21 cellular contexts compared by ENCODE assay signal in genomic region chr3:180934638-180935037, GRCh38.
"Had no signal": no experiment of that assay in that cellular context is flagged by ENCODE, and none has a peak within 500 bp of the region (broad histone marks: within the 10 kb centered on the region; RNA-seq: fewer than 3 reads in every experiment).

No MANE protein-coding gene starts in this region.

- DNase-seq: activated CD4-positive, alpha-beta T cell treated with anti-CD3 and anti-CD28 coated beads, Interleukin-2, amount 10 ng/mL, durations not matched to agents 24 days and 14 days; activated CD8-positive, alpha-beta memory T cell treated with anti-CD3 and anti-CD28 coated beads, Interleukin-2, amount 50 U/mL, for 4 hours; activated CD8-positive, alpha-beta T cell treated with anti-CD3 and anti-CD28 coated beads, Interleukin-2, amount 10 ng/mL, durations not matched to agents 7 days and 5 days; activated gamma-delta T cell; activated T-cell treated with anti-CD3 and anti-CD28 coated beads, Interleukin-2, amount 50 U/mL, for 72 hours; amniotic stem cell; central memory CD4-positive, alpha-beta T cell; cortex of kidney; effector CD8-positive, alpha-beta T cell; naive thymus-derived CD4-positive, alpha-beta T cell; retina; stimulated activated CD4-positive, alpha-beta T cell treated with anti-CD3 and anti-CD28 coated beads, Interleukin-15, amount 100 ng/mL, for 24 hours; stimulated activated CD4-positive, alpha-beta T cell treated with anti-CD3 and anti-CD28 coated beads, Interleukin-4, amount 100 ng/mL, for 1 hour; stimulated activated naive B cell treated with anti-CD40 and anti-IgM and Interleukin-4, amounts not matched to agents 10 μg/mL and 1 μg/mL and 100 μg/mL, for 72 hours; T-helper 17 cell; thyroid gland had no signal

- H3K27ac Mint-ChIP-seq: activated CD4-positive, alpha-beta T cell treated with anti-CD3 and anti-CD28 coated beads, Interleukin-2, amount 10 ng/mL, durations not matched to agents 24 days and 14 days; activated CD8-positive, alpha-beta T cell treated with anti-CD3 and anti-CD28 coated beads, Interleukin-2, amount 10 ng/mL, durations not matched to agents 7 days and 5 days; activated T-cell treated with anti-CD3 and anti-CD28 coated beads, Interleukin-2, amount 50 U/mL, for 72 hours; stimulated activated naive B cell treated with anti-CD40 and anti-IgM and Interleukin-4, amounts not matched to agents 10 μg/mL and 1 μg/mL and 100 μg/mL, for 72 hours; T-helper 17 cell; WTC11 had no signal

- ATAC-seq: activated CD8-positive, alpha-beta T cell treated with anti-CD3 and anti-CD28 coated beads, Interleukin-2, amount 10 ng/mL, durations not matched to agents 7 days and 5 days; activated T-cell treated with anti-CD3 and anti-CD28 coated beads, Interleukin-2, amount 50 U/mL, for 72 hours; left lobe of liver; naive thymus-derived CD4-positive, alpha-beta T cell; stimulated activated naive B cell treated with anti-CD40 and anti-IgM and Interleukin-4, amounts not matched to agents 10 μg/mL and 1 μg/mL and 100 μg/mL, for 72 hours; T-helper 17 cell; WTC11 had no signal

- H3K9ac ChIP-seq: parathyroid adenoma had no signal

- H3K9me3 ChIP-seq: thyroid gland had no signal

- H3K9me3 Mint-ChIP-seq: activated CD4-positive, alpha-beta T cell treated with anti-CD3 and anti-CD28 coated beads, Interleukin-2, amount 10 ng/mL, durations not matched to agents 24 days and 14 days; activated T-cell treated with anti-CD3 and anti-CD28 coated beads, Interleukin-2, amount 50 U/mL, for 72 hours; naive thymus-derived CD4-positive, alpha-beta T cell; stimulated activated naive B cell treated with anti-CD40 and anti-IgM and Interleukin-4, amounts not matched to agents 10 μg/mL and 1 μg/mL and 100 μg/mL, for 72 hours; WTC11 had no signal

- H3K27ac ChIP-seq: parathyroid adenoma, thyroid gland had no signal

- H3K27me3 ChIP-seq: thyroid gland had no signal

- H3K4me3 ChIP-seq: thyroid gland had no signal

- H3K4me3 Mint-ChIP-seq: activated CD4-positive, alpha-beta T cell treated with anti-CD3 and anti-CD28 coated beads, Interleukin-2, amount 10 ng/mL, durations not matched to agents 24 days and 14 days; activated CD8-positive, alpha-beta T cell treated with anti-CD3 and anti-CD28 coated beads, Interleukin-2, amount 10 ng/mL, durations not matched to agents 7 days and 5 days; activated naive CD8-positive, alpha-beta T cell; activated T-cell treated with anti-CD3 and anti-CD28 coated beads, Interleukin-2, amount 50 U/mL, for 72 hours; naive thymus-derived CD4-positive, alpha-beta T cell; stimulated activated naive B cell treated with anti-CD40 and anti-IgM and Interleukin-4, amounts not matched to agents 10 μg/mL and 1 μg/mL and 100 μg/mL, for 72 hours; T-helper 17 cell; WTC11 had no signal

- H3K36me3 Mint-ChIP-seq: activated naive CD8-positive, alpha-beta T cell had no signal

- FAIRE-seq: urothelium cell line had no signal

- H3K27me3 Mint-ChIP-seq: activated CD4-positive, alpha-beta T cell treated with anti-CD3 and anti-CD28 coated beads, Interleukin-2, amount 10 ng/mL, durations not matched to agents 24 days and 14 days; activated naive CD8-positive, alpha-beta T cell; naive thymus-derived CD4-positive, alpha-beta T cell; stimulated activated naive B cell treated with anti-CD40 and anti-IgM and Interleukin-4, amounts not matched to agents 10 μg/mL and 1 μg/mL and 100 μg/mL, for 72 hours; T-helper 17 cell had no signal
